Comparison of ENCODE assay signal across 18 cellular contexts in genomic region chr2:72114693-72115051, GRCh38. TPM values are rescaled to one million over a fixed set of nuclear protein-coding genes. Genes with fewer than 3 reads are reported as not detected.
DNase-seq lines count a peak whose midpoint lies in the region; ATAC-seq, FAIRE-seq and TF ChIP-seq lines count a peak whose summit lies in the region.
"Had no signal": no experiment of that assay in that cellular context is flagged by ENCODE, and none has a peak within 500 bp of the region (broad histone marks: within the 10 kb centered on the region; RNA-seq: fewer than 3 reads in every experiment).

No MANE protein-coding gene starts in this region.

- H3K4me1 ChIP-seq in right atrium auricular region (peaks cover 0 to 11% of the 10 kb centered on the region in 2 donors), astrocyte (ENCODE audit: insufficient read depth, low read length) (peaks cover 24% of the 10 kb centered on the region), thoracic aorta (ENCODE audit: control insufficient read depth in 1 of 2, low read depth in 2 of 2) (peaks cover 8 to 18% of the 10 kb centered on the region in 2 donors)
- H3K4me1 ChIP-seq: HAP-1, heart right ventricle, psoas muscle had no signal

- H2AFZ ChIP-seq in astrocyte (ENCODE audit: low read depth, low read length) = no peak overlapping the region

- no peak overlapping the region for H3K9ac ChIP-seq in astrocyte (ENCODE audit: low read length)

- H3K4me3 Mint-ChIP-seq in astrocyte (ENCODE audit: unreplicated experiment) = no peak overlapping the region
- H3K4me3 Mint-ChIP-seq: CD4-positive, CD25-positive, alpha-beta regulatory T cell; nephron had no signal

- H3K27ac ChIP-seq in right atrium auricular region (no peak overlapping the region), astrocyte (ENCODE audit: low read depth, low read length) (no peak overlapping the region), thoracic aorta (peak overlapping the region; percentile 27 to 45)
- H3K27ac ChIP-seq: heart right ventricle, psoas muscle had no signal

- intact Hi-C loops in left ventricle myocardium superior (cut with micrococcal nuclease) = no loop called here

- H3K27me3 ChIP-seq in right atrium auricular region (no peaks in the 10 kb centered on the region), astrocyte (ENCODE audit: insufficient read depth, low read length) (no peaks in the 10 kb centered on the region), thoracic aorta (replicated peaks; ENCODE audit: insufficient read depth) (no peaks in the 10 kb centered on the region)

- H3K36me3 ChIP-seq in right atrium auricular region = no peaks in the 10 kb centered on the region
- no peaks in the 10 kb centered on the region for H3K36me3 ChIP-seq in astrocyte (ENCODE audit: insufficient read depth, low read length)
- H3K36me3 ChIP-seq in thoracic aorta = no peaks in the 10 kb centered on the region
- H3K36me3 ChIP-seq: HAP-1, heart right ventricle had no signal

- ATAC-seq in left ventricle myocardium superior = no peak
- no peak for ATAC-seq in thoracic aorta (ENCODE audit: insufficient number of reproducible peaks, low FRiP score, low read depth)
- no peak for ATAC-seq in HG02571 (IDR thresholded peaks at IDR 0.05; ENCODE audit: unreplicated experiment)
- ATAC-seq in GM19463 (IDR thresholded peaks at IDR 0.05; ENCODE audit: unreplicated experiment) = no peak

- H3K4me3 ChIP-seq in right atrium auricular region = no peak overlapping the region
- H3K4me3 ChIP-seq in astrocyte (ENCODE audit: insufficient read depth, low read depth, low read length) = no peak overlapping the region
- no peak overlapping the region for H3K4me3 ChIP-seq in thoracic aorta
- H3K4me3 ChIP-seq: HAP-1, heart right ventricle, psoas muscle had no signal

- no peak for TF ChIP-seq CTCF in right atrium auricular region (IDR thresholded peaks at IDR 0.05)
- no peak for TF ChIP-seq CTCF in astrocyte (IDR thresholded peaks at IDR 0.05; ENCODE audit: insufficient read depth, low read depth, low read length)
- TF ChIP-seq CTCF in thoracic aorta (IDR thresholded peaks at IDR 0.05) = no peak

- no peaks in the 10 kb centered on the region for H3K79me2 ChIP-seq in astrocyte (ENCODE audit: insufficient read depth, low read length)

- no peaks in the 10 kb centered on the region for H3K9me3 ChIP-seq in right atrium auricular region
- no peaks in the 10 kb centered on the region for H3K9me3 ChIP-seq in astrocyte (ENCODE audit: insufficient read depth, low read depth, low read length)
- no peaks in the 10 kb centered on the region for H3K9me3 ChIP-seq in thoracic aorta
- H3K9me3 ChIP-seq: HAP-1, heart right ventricle, psoas muscle had no signal

- peak overlapping the region; percentile 26 for H3K27ac Mint-ChIP-seq in astrocyte (ENCODE audit: unreplicated experiment)
- H3K27ac Mint-ChIP-seq: CD4-positive, CD25-positive, alpha-beta regulatory T cell; nephron had no signal

- no peaks in the 10 kb centered on the region for H4K20me1 ChIP-seq in astrocyte (ENCODE audit: insufficient read depth, low read length)

- DNase-seq in right atrium auricular region (ENCODE audit: low spot score) (peak; percentile 50), left ventricle myocardium superior (no peak), astrocyte (ENCODE audit: low read depth) (no peak), islet precursor cell (peak; percentile 84), thoracic aorta (ENCODE audit: low spot score) (no peak), NCI-H1417 (lab: John Stamatoyannopoulos, UW) (no peak)
- DNase-seq: activated CD4-positive, alpha-beta T cell treated with anti-CD3 and anti-CD28 coated beads for 48 hours; CD4-positive, CD25-positive, alpha-beta regulatory T cell; heart right ventricle; KBM-7; MV-4-11; NCI-H2029; RPMI8226 had no signal

- H3K4me2 ChIP-seq in astrocyte (ENCODE audit: low read length) = peak overlapping the region; percentile 78

- no peaks in the 10 kb centered on the region for H3K36me3 Mint-ChIP-seq in astrocyte (ENCODE audit: low read depth, unreplicated experiment)
- H3K36me3 Mint-ChIP-seq: CD4-positive, CD25-positive, alpha-beta regulatory T cell had no signal

- peaks cover 12% of the 10 kb centered on the region for H3K27me3 Mint-ChIP-seq in astrocyte (ENCODE audit: low read depth, unreplicated experiment)

- FAIRE-seq in astrocyte (lab: Jason Lieb, UNC) = no peak

- peaks cover 1% of the 10 kb centered on the region for H3K9me3 Mint-ChIP-seq in astrocyte (ENCODE audit: unreplicated experiment)

- H3K4me1 Mint-ChIP-seq in astrocyte (ENCODE audit: low read depth, unreplicated experiment) = peaks cover 27% of the 10 kb centered on the region
- H3K4me1 Mint-ChIP-seq: CD4-positive, CD25-positive, alpha-beta regulatory T cell had no signal

RNA-seq across cellular contexts. Expression of gene CYP26B1, which starts 33.0 kb away (rescaled TPM):
- 10 to 100 TPM in 1 of 2 donors, 1 to 10 TPM in 1; 2.5 to 12.8 TPM for total RNA-seq in right atrium auricular region
- total RNA-seq in left ventricle myocardium superior = 4.2 TPM
- total RNA-seq in astrocyte = 0.77 and 1.2 TPM in 2 replicates
- 10 to 100 TPM in 1 of 2 donors, 1 to 10 TPM in 1; 6.0 to 20.8 TPM for total RNA-seq in thoracic aorta
- total RNA-seq: CD4-positive, CD25-positive, alpha-beta regulatory T cell had no signal

Comparison
In these comparisons a context has a peak if more than half of its experiments do, and no peak if none do; other contexts are left out.
1. DNase-seq: peak in right atrium auricular region (single experiment) and islet precursor cell (single experiment); none in left ventricle myocardium superior (single experiment), astrocyte (single experiment), thoracic aorta (single experiment) and NCI-H1417 (0 of 3).
2. H3K27ac ChIP-seq: peak in thoracic aorta (2 of 2); none in right atrium auricular region (0 of 2) and astrocyte (single experiment).